Comparison of ENCODE assay signal across 35 cellular contexts in genomic region chr17:5929721-5930120, GRCh38.
DNase-seq lines count a peak whose midpoint lies in the region; ATAC-seq and TF ChIP-seq lines count a peak whose summit lies in the region.
"Had no signal": no experiment of that assay in that cellular context is flagged by ENCODE, and none has a peak within 500 bp of the region (broad histone marks: within the 10 kb centered on the region; RNA-seq: fewer than 3 reads in every experiment).

No MANE protein-coding gene starts in this region.

- no peak overlapping the region for H4K8ac ChIP-seq in IMR-90 (ENCODE audit: low read depth in 2 of 2, low read length in 2 of 2)

- no peak overlapping the region for H2BK5ac ChIP-seq in IMR-90 (ENCODE audit: low read depth, low read length, poor library complexity, severe bottlenecking)

- POLR2A ChIA-PET in IMR-90 (lab: Charles Lee; ENCODE audit: unreplicated experiment): no interaction called here

- H3K79me1 ChIP-seq in IMR-90 (ENCODE audit: low read depth in 1 of 2, low read length in 2 of 2): no peaks in the 10 kb centered on the region

- no peaks in the 10 kb centered on the region for H3K9me3 Mint-ChIP-seq in activated naive CD4-positive, alpha-beta T cell treated with anti-CD3 and anti-CD28 coated beads, Interleukin-2, amount 50 U/mL, for 24 hours
- peaks cover 4% of the 10 kb centered on the region for H3K9me3 Mint-ChIP-seq in stimulated activated effector memory CD8-positive, alpha-beta T cell treated with anti-CD3 and anti-CD28 coated beads, Interleukin-12 subunit alpha, Interleukin-12 subunit beta, amount 100 ng/mL, for 72 hours
- H3K9me3 Mint-ChIP-seq in stimulated activated naive B cell treated with anti-CD40 and anti-IgM and Interleukin-4, amounts not matched to agents 10 μg/mL and 1 μg/mL and 100 μg/mL, for 72 hours: peaks cover 0 to 4% of the 10 kb centered on the region in 2 donors
- H3K9me3 Mint-ChIP-seq: CD4-positive, alpha-beta T cell; CD8-positive, alpha-beta T cell had no signal

- intact Hi-C loops in IMR-90 (cut with micrococcal nuclease) (no loop called here), thyroid gland (cut with DNase I) (no loop called here)

- in situ Hi-C loops in IMR-90 (cut with MboI; ENCODE audit: low sequenced_read_pairs): no loop called here
- in situ Hi-C loops in KBM-7 (cut with MboI; ENCODE audit: low pct_unique_long_range_greater_than_20kb, low sequenced_read_pairs): no loop called here

- H3K36me3 ChIP-seq in IMR-90 (ENCODE audit: control insufficient read depth, insufficient read depth, low read length): no peaks in the 10 kb centered on the region
- no peaks in the 10 kb centered on the region for H3K36me3 ChIP-seq in thyroid gland
- H3K36me3 ChIP-seq: BE2C; BLaER1; BLaER1 treated with 17β-estradiol and CSF1 and Interleukin-3, amounts not matched to agents 10 nM and 100 nM had no signal

- H4K91ac ChIP-seq in IMR-90 (ENCODE audit: insufficient read depth, low read depth, low read length): no peak overlapping the region

- H3K27me3 ChIP-seq in IMR-90 (ENCODE audit: control insufficient read depth, insufficient read depth, low read length) (no peaks in the 10 kb centered on the region), thyroid gland (no peaks in the 10 kb centered on the region)
- H3K27me3 ChIP-seq: BE2C; BLaER1; BLaER1 treated with 17β-estradiol and CSF1 and Interleukin-3, amounts not matched to agents 10 nM and 100 nM had no signal

- peak overlapping the region; percentile 19 for H2AFZ ChIP-seq in IMR-90 (replicated peaks; ENCODE audit: low read length, poor library complexity)

- no peak overlapping the region for H2AK9ac ChIP-seq in IMR-90 (replicated peaks; ENCODE audit: low read depth, low read length, poor library complexity)

- 66% methylated on average over 7 of the region's 10 CpGs; no CpG with 5 or more reads in 1 of the 2 experiments for WGBS in IMR-90 (ENCODE audit: extremely low coverage in 2 of 2, insufficient read length in 1 of 2), 2 experiments
- WGBS in thyroid gland, 2 donors: 43 to 51% methylated on average over 10 of the region's 10 CpGs

- no peak overlapping the region for H2BK15ac ChIP-seq in IMR-90 (ENCODE audit: low read depth, low read length)

- dilution Hi-C loops in IMR-90 (cut with HindIII; ENCODE audit: low sequenced_read_pairs, unreplicated experiment): no loop called here

- no peaks in the 10 kb centered on the region for H3K4me1 Mint-ChIP-seq in activated naive CD4-positive, alpha-beta T cell treated with anti-CD3 and anti-CD28 coated beads, Interleukin-2, amount 50 U/mL, for 24 hours
- H3K4me1 Mint-ChIP-seq in stimulated activated effector memory CD8-positive, alpha-beta T cell treated with anti-CD3 and anti-CD28 coated beads, Interleukin-12 subunit alpha, Interleukin-12 subunit beta, amount 100 ng/mL, for 72 hours: no peaks in the 10 kb centered on the region
- H3K4me1 Mint-ChIP-seq in stimulated activated naive B cell treated with anti-CD40 and anti-IgM and Interleukin-4, amounts not matched to agents 10 μg/mL and 1 μg/mL and 100 μg/mL, for 72 hours: no peaks in the 10 kb centered on the region
- H3K4me1 Mint-ChIP-seq: B cell; CD14-positive monocyte; CD4-positive, alpha-beta memory T cell; CD4-positive, CD25-positive, alpha-beta regulatory T cell; CD8-positive, alpha-beta memory T cell had no signal

- DNase-seq in activated naive CD4-positive, alpha-beta T cell treated with anti-CD3 and anti-CD28 coated beads, Interleukin-2, amount 50 U/mL, for 16 hours: no peak
- DNase-seq in IMR-90 (no peak), thyroid gland (peak; percentile 51 to 63), KBM-7 (no peak)
- DNase-seq in stimulated activated effector memory CD8-positive, alpha-beta T cell treated with anti-CD3 and anti-CD28 coated beads, Interleukin-12 subunit alpha, Interleukin-12 subunit beta, amount 100 ng/mL, for 72 hours (ENCODE audit: low spot score in 2 of 2): no peak
- DNase-seq in stimulated activated naive B cell treated with anti-CD40 and anti-IgM and Interleukin-4, amounts not matched to agents 10 μg/mL and 1 μg/mL and 100 μg/mL, for 72 hours: no peak
- DNase-seq: 8988T; ACHN; AML-193; BE2C; C1 segment of cervical spinal cord; Caco-2; Calu3; CD4-positive, alpha-beta memory T cell; CD4-positive, alpha-beta T cell; CD4-positive, CD25-positive, alpha-beta regulatory T cell; CD8-positive, alpha-beta memory T cell; CD8-positive, alpha-beta T cell; COR-L47; DMS 273 treated with DMSO at 0.1 percent for 48 hours; DMS153; DMS53; DMS79; DMS79 treated with DMSO at 0.1 percent for 48 hours; DND-41; EL had no signal

- H3K4me2 ChIP-seq in IMR-90 (ENCODE audit: low read depth, low read length): no peak overlapping the region
- H3K4me2 ChIP-seq: A549; BLaER1; BLaER1 treated with 17β-estradiol and CSF1 and Interleukin-3, amounts not matched to agents 10 nM and 100 nM had no signal

- peaks cover 8% of the 10 kb centered on the region for H3K27me3 Mint-ChIP-seq in activated naive CD4-positive, alpha-beta T cell treated with anti-CD3 and anti-CD28 coated beads, Interleukin-2, amount 50 U/mL, for 24 hours
- H3K27me3 Mint-ChIP-seq in stimulated activated naive B cell treated with anti-CD40 and anti-IgM and Interleukin-4, amounts not matched to agents 10 μg/mL and 1 μg/mL and 100 μg/mL, for 72 hours: peaks cover 0 to 4% of the 10 kb centered on the region in 2 donors

- no peak overlapping the region for H3K56ac ChIP-seq in IMR-90 (ENCODE audit: extremely low read depth, insufficient read depth, low read length)

- H3K9me1 ChIP-seq in IMR-90 (ENCODE audit: insufficient read depth, low read length): no peaks in the 10 kb centered on the region

- H2BK20ac ChIP-seq in IMR-90 (ENCODE audit: low read depth, low read length): no peak overlapping the region

- H3K4me1 ChIP-seq in IMR-90 (ENCODE audit: control insufficient read depth, insufficient read depth, low read length) (no peaks in the 10 kb centered on the region), thyroid gland (no peaks in the 10 kb centered on the region)
- H3K4me1 ChIP-seq: A549, BE2C, Caco-2 had no signal

- H3K18ac ChIP-seq in IMR-90 (ENCODE audit: low read depth, low read length): no peak overlapping the region

- CTCF ChIA-PET in IMR-90 (lab: Yijun Ruan, JAX): interaction anchor here (0.6 kb wide), 1 partner anchor 29 kb away, joined by 3 read pairs; no protein-coding TSS in a partner anchor

- no peak overlapping the region for H3K4ac ChIP-seq in IMR-90 (ENCODE audit: low read depth, low read length)

- no peak overlapping the region for H4K5ac ChIP-seq in IMR-90 (ENCODE audit: low read depth, low read length)

- peaks cover 2% of the 10 kb centered on the region for H3K36me3 Mint-ChIP-seq in activated naive CD4-positive, alpha-beta T cell treated with anti-CD3 and anti-CD28 coated beads, Interleukin-2, amount 50 U/mL, for 24 hours
- H3K36me3 Mint-ChIP-seq in stimulated activated effector memory CD8-positive, alpha-beta T cell treated with anti-CD3 and anti-CD28 coated beads, Interleukin-12 subunit alpha, Interleukin-12 subunit beta, amount 100 ng/mL, for 72 hours: no peaks in the 10 kb centered on the region
- H3K36me3 Mint-ChIP-seq in stimulated activated naive B cell treated with anti-CD40 and anti-IgM and Interleukin-4, amounts not matched to agents 10 μg/mL and 1 μg/mL and 100 μg/mL, for 72 hours: no peaks in the 10 kb centered on the region
- H3K36me3 Mint-ChIP-seq: CD14-positive monocyte; CD4-positive, alpha-beta memory T cell; CD4-positive, CD25-positive, alpha-beta regulatory T cell; CD8-positive, alpha-beta memory T cell; CD8-positive, alpha-beta T cell had no signal

- no peak overlapping the region for H2BK120ac ChIP-seq in IMR-90 (ENCODE audit: low read depth, low read length)

- no peak overlapping the region for H3K14ac ChIP-seq in IMR-90 (replicated peaks; ENCODE audit: low read depth, low read length)

- no peak for ATAC-seq in IMR-90 (ENCODE audit: low read depth)
- peak; percentile 26 for ATAC-seq in stimulated activated effector memory CD8-positive, alpha-beta T cell treated with anti-CD3 and anti-CD28 coated beads, Interleukin-12 subunit alpha, Interleukin-12 subunit beta, amount 100 ng/mL, for 72 hours
- ATAC-seq in stimulated activated naive B cell treated with anti-CD40 and anti-IgM and Interleukin-4, amounts not matched to agents 10 μg/mL and 1 μg/mL and 100 μg/mL, for 72 hours (replicated peaks): no peak
- ATAC-seq in HG02885 (IDR thresholded peaks at IDR 0.05; ENCODE audit: poor library complexity, unreplicated experiment): no peak
- ATAC-seq: A549; CD8-positive, alpha-beta T cell had no signal

- peak overlapping the region; percentile 35 for H3K27ac Mint-ChIP-seq in activated naive CD4-positive, alpha-beta T cell treated with anti-CD3 and anti-CD28 coated beads, Interleukin-2, amount 50 U/mL, for 24 hours
- H3K27ac Mint-ChIP-seq in stimulated activated effector memory CD8-positive, alpha-beta T cell treated with anti-CD3 and anti-CD28 coated beads, Interleukin-12 subunit alpha, Interleukin-12 subunit beta, amount 100 ng/mL, for 72 hours: no peak overlapping the region
- H3K27ac Mint-ChIP-seq in stimulated activated naive B cell treated with anti-CD40 and anti-IgM and Interleukin-4, amounts not matched to agents 10 μg/mL and 1 μg/mL and 100 μg/mL, for 72 hours: no peak overlapping the region
- H3K27ac Mint-ChIP-seq: B cell; CD4-positive, alpha-beta memory T cell; CD4-positive, alpha-beta T cell; CD4-positive, CD25-positive, alpha-beta regulatory T cell; CD8-positive, alpha-beta memory T cell; CD8-positive, alpha-beta T cell had no signal

- no peak overlapping the region for H3K4me3 Mint-ChIP-seq in activated naive CD4-positive, alpha-beta T cell treated with anti-CD3 and anti-CD28 coated beads, Interleukin-2, amount 50 U/mL, for 24 hours
- H3K4me3 Mint-ChIP-seq in stimulated activated effector memory CD8-positive, alpha-beta T cell treated with anti-CD3 and anti-CD28 coated beads, Interleukin-12 subunit alpha, Interleukin-12 subunit beta, amount 100 ng/mL, for 72 hours: no peak overlapping the region
- no peak overlapping the region for H3K4me3 Mint-ChIP-seq in stimulated activated naive B cell treated with anti-CD40 and anti-IgM and Interleukin-4, amounts not matched to agents 10 μg/mL and 1 μg/mL and 100 μg/mL, for 72 hours
- H3K4me3 Mint-ChIP-seq: B cell; CD14-positive monocyte; CD4-positive, alpha-beta memory T cell; CD4-positive, alpha-beta T cell; CD4-positive, CD25-positive, alpha-beta regulatory T cell; CD8-positive, alpha-beta memory T cell; CD8-positive, alpha-beta T cell had no signal

- BruUV-seq in IMR-90 (replicated peaks; lab: Mats Ljungman, UMichigan): no TSS peak

- no peaks in the 10 kb centered on the region for H4K20me1 ChIP-seq in IMR-90 (ENCODE audit: insufficient read depth, low read length)
- H4K20me1 ChIP-seq: BLaER1; BLaER1 treated with 17β-estradiol and CSF1 and Interleukin-3, amounts not matched to agents 10 nM and 100 nM had no signal

- H3K27ac ChIP-seq in IMR-90 (ENCODE audit: insufficient read depth, low read length) (no peak overlapping the region), thyroid gland (no peak overlapping the region)
- H3K27ac ChIP-seq: 22Rv1; A549; BLaER1; BLaER1 treated with 17β-estradiol and CSF1 and Interleukin-3, amounts not matched to agents 10 nM and 100 nM; C4-2B had no signal

- H3K9me3 ChIP-seq in IMR-90 (ENCODE audit: control insufficient read depth, insufficient read depth, low read length): peaks cover 20% of the 10 kb centered on the region; the same call in 1 of the 2 replicates
- no peaks in the 10 kb centered on the region for H3K9me3 ChIP-seq in thyroid gland
- H3K9me3 ChIP-seq: A549, BE2C, Caco-2 had no signal

- no peak overlapping the region for H3K9ac ChIP-seq in IMR-90 (ENCODE audit: low read depth, low read length)
- H3K9ac ChIP-seq: BLaER1; BLaER1 treated with 17β-estradiol and CSF1 and Interleukin-3, amounts not matched to agents 10 nM and 100 nM had no signal

- no peak overlapping the region for H3K23ac ChIP-seq in IMR-90 (ENCODE audit: low read depth, low read length)

- H3K4me3 ChIP-seq in IMR-90 (ENCODE audit: insufficient read depth, low read depth, low read length) (no peak overlapping the region), thyroid gland (replicated peaks in 1 of 3) (no peak overlapping the region)
- H3K4me3 ChIP-seq: A549; BLaER1; BLaER1 treated with 17β-estradiol and CSF1 and Interleukin-3, amounts not matched to agents 10 nM and 100 nM had no signal

- TF ChIP-seq POLR2A in IMR-90 (IDR thresholded peaks at IDR 0.05; ENCODE audit: low read depth, low read length) (no peak), thyroid gland (IDR thresholded peaks at IDR 0.05) (no peak)

- H2AK5ac ChIP-seq in IMR-90 (ENCODE audit: low read depth, low read length): no peak overlapping the region

- TF ChIP-seq CTCF in IMR-90 (conservative IDR thresholded peaks at IDR 0.05; ENCODE audit: low read depth, low read length): no peak
- no peak for TF ChIP-seq CTCF in thyroid gland (IDR thresholded peaks at IDR 0.05)

- TF ChIP-seq RAD21 in IMR-90 (IDR thresholded peaks at IDR 0.05; ENCODE audit: low read length): no peak

Comparison
In these comparisons a context has a peak if more than half of its experiments do, and no peak if none do; other contexts are left out.
1. DNase-seq: peak in thyroid gland (2 of 2); none in activated naive CD4-positive, alpha-beta T cell treated with anti-CD3 and anti-CD28 coated beads, Interleukin-2, amount 50 U/mL, for 16 hours (single experiment), IMR-90 (single experiment), stimulated activated effector memory CD8-positive, alpha-beta T cell treated with anti-CD3 and anti-CD28 coated beads, Interleukin-12 subunit alpha, Interleukin-12 subunit beta, amount 100 ng/mL, for 72 hours (0 of 2), stimulated activated naive B cell treated with anti-CD40 and anti-IgM and Interleukin-4, amounts not matched to agents 10 μg/mL and 1 μg/mL and 100 μg/mL, for 72 hours (single experiment) and KBM-7 (single experiment).